18 cellular contexts compared by ENCODE assay signal in genomic region chr4:79759793-79760192, GRCh38.
DNase-seq lines count a peak whose midpoint lies in the region; ATAC-seq and TF ChIP-seq lines count a peak whose summit lies in the region.
"Had no signal": no experiment of that assay in that cellular context is flagged by ENCODE, and none has a peak within 500 bp of the region (broad histone marks: within the 10 kb centered on the region; RNA-seq: fewer than 3 reads in every experiment).

No MANE protein-coding gene starts in this region.

- no peaks in the 10 kb centered on the region for H3K9me3 ChIP-seq in endodermal cell (ENCODE audit: control insufficient read depth, low read length)
- H3K9me3 ChIP-seq: MG63 had no signal

- no peak overlapping the region for H3K4me3 ChIP-seq in endodermal cell (ENCODE audit: low read length)
- H3K4me3 ChIP-seq: MG63 had no signal

- peaks cover 3% of the 10 kb centered on the region for H3K4me1 ChIP-seq in endodermal cell (ENCODE audit: control insufficient read depth, insufficient read depth, low read length)

- H3K36me3 Mint-ChIP-seq in stimulated activated naive B cell treated with anti-CD40 and anti-IgM and Interleukin-4, amounts not matched to agents 10 μg/mL and 1 μg/mL and 100 μg/mL, for 72 hours = no peaks in the 10 kb centered on the region
- H3K36me3 Mint-ChIP-seq in endodermal cell (ENCODE audit: low read depth) = no peaks in the 10 kb centered on the region

- no peak overlapping the region for H3K27ac Mint-ChIP-seq in stimulated activated naive B cell treated with anti-CD40 and anti-IgM and Interleukin-4, amounts not matched to agents 10 μg/mL and 1 μg/mL and 100 μg/mL, for 72 hours
- H3K27ac Mint-ChIP-seq in endodermal cell = no peak overlapping the region
- H3K27ac Mint-ChIP-seq: B cell; CD4-positive, alpha-beta T cell; HFFc6 had no signal

- peak; percentile 40 for ATAC-seq in GM18867 (IDR thresholded peaks at IDR 0.05; ENCODE audit: unreplicated experiment)
- peak; percentile 67 for ATAC-seq in HG02759 (IDR thresholded peaks at IDR 0.05; ENCODE audit: unreplicated experiment)
- ATAC-seq in stimulated activated naive B cell treated with anti-CD40 and anti-IgM and Interleukin-4, amounts not matched to agents 10 μg/mL and 1 μg/mL and 100 μg/mL, for 72 hours (replicated peaks) = peak; percentile 61 to 68

- peak; percentile 16 for DNase-seq in HT1080 (ENCODE audit: low read depth)
- DNase-seq in stimulated activated naive B cell treated with anti-CD40 and anti-IgM and Interleukin-4, amounts not matched to agents 10 μg/mL and 1 μg/mL and 100 μg/mL, for 72 hours = no peak
- DNase-seq in AG08395 (ENCODE audit: low spot score) = no peak
- DNase-seq in NCI-H2107 treated with DMSO at 0.1 percent for 48 hours (lab: John Stamatoyannopoulos, UW; ENCODE audit: unreplicated experiment) = no peak
- no peak for DNase-seq in endodermal cell
- DNase-seq: ACHN; Calu3; CD4-positive, alpha-beta T cell; DMS79 treated with DMSO at 0.1 percent for 48 hours; HFFc6; MG63; NCI-H2029; NCI-H510A treated with DMSO at 0.1 percent for 48 hours; SIG-M5 had no signal

- no peaks in the 10 kb centered on the region for H3K36me3 ChIP-seq in endodermal cell (ENCODE audit: control insufficient read depth, insufficient read depth, low read length)
- H3K36me3 ChIP-seq: MG63 had no signal

- peaks cover 25% of the 10 kb centered on the region for H3K27me3 ChIP-seq in endodermal cell (ENCODE audit: control insufficient read depth, insufficient read depth, low read length, poor library complexity, severe bottlenecking)
- H3K27me3 ChIP-seq: MG63 had no signal

- no peak overlapping the region for H3K9ac ChIP-seq in endodermal cell (ENCODE audit: extremely low read depth, low read length, poor library complexity, severe bottlenecking)
- H3K9ac ChIP-seq: KMS-11 had no signal

- H3K9me3 Mint-ChIP-seq in stimulated activated naive B cell treated with anti-CD40 and anti-IgM and Interleukin-4, amounts not matched to agents 10 μg/mL and 1 μg/mL and 100 μg/mL, for 72 hours = peaks cover 0 to 3% of the 10 kb centered on the region in 2 donors
- peaks cover 2% of the 10 kb centered on the region for H3K9me3 Mint-ChIP-seq in endodermal cell
- H3K9me3 Mint-ChIP-seq: HFFc6 had no signal

- H3K27me3 Mint-ChIP-seq in stimulated activated naive B cell treated with anti-CD40 and anti-IgM and Interleukin-4, amounts not matched to agents 10 μg/mL and 1 μg/mL and 100 μg/mL, for 72 hours = no peaks in the 10 kb centered on the region
- H3K27me3 Mint-ChIP-seq in endodermal cell (ENCODE audit: insufficient read depth) = no peaks in the 10 kb centered on the region
- H3K27me3 Mint-ChIP-seq: B cell; CD4-positive, alpha-beta T cell had no signal

- H3K4me3 Mint-ChIP-seq in stimulated activated naive B cell treated with anti-CD40 and anti-IgM and Interleukin-4, amounts not matched to agents 10 μg/mL and 1 μg/mL and 100 μg/mL, for 72 hours = no peak overlapping the region
- no peak overlapping the region for H3K4me3 Mint-ChIP-seq in endodermal cell
- H3K4me3 Mint-ChIP-seq: B cell; CD4-positive, alpha-beta T cell; HFFc6 had no signal

- no peak for TF ChIP-seq CTCF in endodermal cell (conservative IDR thresholded peaks at IDR 0.05)

- no peaks in the 10 kb centered on the region for H3K4me1 Mint-ChIP-seq in stimulated activated naive B cell treated with anti-CD40 and anti-IgM and Interleukin-4, amounts not matched to agents 10 μg/mL and 1 μg/mL and 100 μg/mL, for 72 hours
- H3K4me1 Mint-ChIP-seq in endodermal cell = peaks cover 10% of the 10 kb centered on the region
- H3K4me1 Mint-ChIP-seq: B cell had no signal

- H3K27ac ChIP-seq in endodermal cell (ENCODE audit: low read depth, low read length) = no peak overlapping the region
- H3K27ac ChIP-seq: KMS-11 had no signal
